ENCODE assay signal across 9 cellular contexts in the genomic region with DNA sequence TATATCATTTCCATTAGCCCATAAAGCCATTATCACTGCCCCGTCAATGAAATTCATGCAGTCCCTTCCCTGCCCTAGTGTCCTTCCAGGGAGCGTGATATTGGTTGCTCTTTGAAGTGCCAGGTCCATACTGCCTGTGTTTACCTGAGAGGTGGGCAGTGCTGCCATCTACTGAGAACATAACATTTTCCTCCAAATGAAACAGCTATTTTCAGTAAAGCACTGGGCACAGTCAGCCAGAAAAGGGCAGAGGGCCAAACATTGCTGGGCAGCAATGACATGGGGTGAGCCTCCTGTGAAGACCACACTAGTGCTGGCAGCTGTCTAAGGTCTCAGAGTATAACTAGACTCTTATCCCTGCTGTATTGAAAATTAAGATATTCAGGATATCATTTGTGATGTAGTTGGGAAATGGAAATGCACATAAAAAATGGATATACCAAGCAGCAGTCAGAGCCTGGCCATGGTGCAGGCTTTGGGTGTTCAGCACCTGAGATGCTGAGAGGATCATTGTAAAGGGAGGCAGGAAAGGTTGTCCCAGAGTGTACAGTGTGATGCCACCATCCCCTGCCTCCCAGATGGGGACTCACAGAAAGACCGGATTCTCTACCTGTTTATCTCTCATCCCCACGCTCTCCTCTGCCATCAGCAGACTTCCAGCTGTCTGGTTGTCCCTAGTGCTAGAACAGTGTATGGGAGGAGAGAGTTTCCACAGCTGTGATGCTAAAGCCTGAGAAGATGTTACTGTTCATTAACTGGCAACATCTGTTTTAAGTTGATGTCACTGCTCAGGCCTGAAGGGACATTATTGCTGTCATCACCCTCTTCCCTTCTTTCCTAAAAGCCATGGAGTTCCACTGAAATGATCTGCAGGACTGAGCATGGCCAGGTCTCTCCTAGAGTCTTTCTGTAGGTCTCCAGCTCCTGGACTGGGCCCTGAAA.
DNase-seq lines count a peak whose midpoint lies in the region; ATAC-seq, FAIRE-seq and TF ChIP-seq lines count a peak whose summit lies in the region.
"Had no signal": no experiment of that assay in that cellular context is flagged by ENCODE, and none has a peak within 500 bp of the region (broad histone marks: within the 10 kb centered on the region; RNA-seq: fewer than 3 reads in every experiment).

No MANE protein-coding gene starts in this region.

- peaks cover 12 to 36% of the 10 kb centered on the region in 2 experiments for H3K79me1 ChIP-seq in IMR-90 (ENCODE audit: low read depth in 1 of 2, low read length in 2 of 2)

- peak overlapping the region; percentile 3; the same call in 1 of the 2 replicates for H3K27ac ChIP-seq in IMR-90 (ENCODE audit: insufficient read depth, low read length)
- no peak overlapping the region for H3K27ac ChIP-seq in HepG2 (ENCODE audit: extremely low read length, insufficient read depth, low read length)

- H2BK20ac ChIP-seq in IMR-90 (ENCODE audit: low read depth, low read length), result peak overlapping the region; percentile 85

- H3K27ac Mint-ChIP-seq in MCF 10A (ENCODE audit: low read depth, unreplicated experiment) (no peak overlapping the region), endothelial cell (ENCODE audit: unreplicated experiment) (no peak overlapping the region)

- TF ChIP-seq CTCF in IMR-90 (conservative IDR thresholded peaks at IDR 0.05; ENCODE audit: low read depth, low read length) (0 out of 2 replicates have a peak, but pooled peaks have one; percentile 19), MCF 10A (IDR thresholded peaks at IDR 0.05; ENCODE audit: unreplicated experiment) (peak; percentile 29), HepG2 (CRISPR knock-in tag; IDR thresholded peaks at IDR 0.05) (peak; percentile 67), mucosa of descending colon (IDR thresholded peaks at IDR 0.05) (no peak), endothelial cell (IDR thresholded peaks at IDR 0.05; ENCODE audit: unreplicated experiment) (no peak)

- peaks cover 4% of the 10 kb centered on the region; the same call in 1 of the 2 replicates for H3K9me3 ChIP-seq in IMR-90 (ENCODE audit: control insufficient read depth, insufficient read depth, low read length)
- no peaks in the 10 kb centered on the region for H3K9me3 ChIP-seq in HepG2 (ENCODE audit: low read length)
- no peaks in the 10 kb centered on the region for H3K9me3 ChIP-seq in mucosa of descending colon

- peak overlapping the region; percentile 54 for H3K18ac ChIP-seq in IMR-90 (ENCODE audit: low read depth, low read length)

- no peaks in the 10 kb centered on the region for H3K27me3 Mint-ChIP-seq in MCF 10A (ENCODE audit: insufficient read depth, unreplicated experiment)
- peaks cover 3% of the 10 kb centered on the region for H3K27me3 Mint-ChIP-seq in endothelial cell (ENCODE audit: unreplicated experiment)

- TF ChIP-seq EP300 in HepG2 (IDR thresholded peaks at IDR 0.05; ENCODE audit: low read depth in 2 of 2, low read length in 2 of 2) (no peak), HepG2 (CRISPR knock-in tag; IDR thresholded peaks at IDR 0.05; ENCODE audit: borderline replicate concordance) (no peak)

- TF ChIP-seq POLR2A in IMR-90 (IDR thresholded peaks at IDR 0.05; ENCODE audit: low read depth, low read length) (no peak), HepG2 (IDR thresholded peaks at IDR 0.05; ENCODE audit: insufficient read depth in 1 of 2, low read depth in 2 of 2, low read length in 2 of 2) (no peak)

- H3K4me3 ChIP-seq in IMR-90 (ENCODE audit: insufficient read depth, low read depth, low read length) (no peak overlapping the region), HepG2 (replicated peaks in 1 of 3; ENCODE audit: insufficient read depth in 1 of 3, low read depth in 2 of 3, low read length in 3 of 3) (no peak overlapping the region), mucosa of descending colon (no peak overlapping the region)

- H3K9me1 ChIP-seq in IMR-90 (ENCODE audit: insufficient read depth, low read length), result peaks cover 24% of the 10 kb centered on the region

- H2AK9ac ChIP-seq in IMR-90 (replicated peaks; ENCODE audit: low read depth, low read length, poor library complexity), result peak overlapping the region; percentile 47

- peak overlapping the region; percentile 51; the same call in 1 of the 2 replicates for H3K23ac ChIP-seq in IMR-90 (ENCODE audit: low read depth, low read length)

- peaks cover 15% of the 10 kb centered on the region for H3K9me3 Mint-ChIP-seq in MCF 10A (ENCODE audit: unreplicated experiment)
- no peaks in the 10 kb centered on the region for H3K9me3 Mint-ChIP-seq in endothelial cell (ENCODE audit: unreplicated experiment)

- H2AFZ ChIP-seq in IMR-90 (replicated peaks; ENCODE audit: low read length, poor library complexity) (no peak overlapping the region), HepG2 (ENCODE audit: low read length) (no peak overlapping the region)

- peak overlapping the region; percentile 93 for H4K91ac ChIP-seq in IMR-90 (ENCODE audit: insufficient read depth, low read depth, low read length)

- H4K5ac ChIP-seq in IMR-90 (ENCODE audit: low read depth, low read length), result peak overlapping the region; percentile 100

- H3K36me3 Mint-ChIP-seq in MCF 10A (ENCODE audit: insufficient read depth, unreplicated experiment) (no peaks in the 10 kb centered on the region), endothelial cell (ENCODE audit: low read depth, unreplicated experiment) (no peaks in the 10 kb centered on the region)

- peak; percentile 28 for ATAC-seq in IMR-90 (ENCODE audit: low read depth)
- ATAC-seq in HepG2, result peak; percentile 77
- no peak for ATAC-seq in mucosa of descending colon

- dilution Hi-C loops in IMR-90 (cut with HindIII; ENCODE audit: low sequenced_read_pairs, unreplicated experiment), result no loop called here

- BruUV-seq in IMR-90 (replicated peaks; lab: Mats Ljungman, UMichigan) (no TSS peak), MCF 10A (replicated peaks; lab: Mats Ljungman, UMichigan) (no TSS peak), HepG2 (replicated peaks; lab: Mats Ljungman, UMichigan) (no TSS peak)

- in situ Hi-C loops in IMR-90 (cut with MboI; ENCODE audit: low sequenced_read_pairs) (no loop called here), HepG2 (cut with HindIII; ENCODE audit: extremely low pct_ligation_motif_present, low pct_unique_long_range_greater_than_20kb) (loop anchor here (5.0 kb wide), 1 partner anchor 56 kb away; no protein-coding TSS in a partner anchor)

- H3K4me3 Mint-ChIP-seq in MCF 10A (ENCODE audit: unreplicated experiment) (no peak overlapping the region), endothelial cell (ENCODE audit: unreplicated experiment) (no peak overlapping the region)

- intact Hi-C loops in IMR-90 (cut with micrococcal nuclease), result no loop called here
- intact Hi-C loops in MCF 10A (cut with micrococcal nuclease), result loop anchor here (1.0 kb wide), 2 partner anchors 57 to 94 kb away; no protein-coding TSS in a partner anchor
- intact Hi-C loops in HepG2 (cut with micrococcal nuclease; ENCODE audit: unreplicated experiment), result loop anchor here (1.0 kb wide), 1 partner anchor 57 kb away; no protein-coding TSS in a partner anchor
- intact Hi-C loops in mucosa of descending colon (cut with DNase I, micrococcal nuclease), result no loop called here

- TF ChIP-seq RAD21 in IMR-90 (IDR thresholded peaks at IDR 0.05; ENCODE audit: low read length) (peak; percentile 34; the same call in 1 of the 2 replicates), HepG2 (CRISPR knock-in tag; IDR thresholded peaks at IDR 0.05) (0 out of 2 replicates have a peak, but pooled peaks have one; percentile 10)

- peak overlapping the region; percentile 94; the same call in 2 of the 3 replicates for H2BK15ac ChIP-seq in IMR-90 (ENCODE audit: low read depth, low read length)

- peak; percentile 57 for FAIRE-seq in HepG2 (lab: Jason Lieb, UNC)

- H4K8ac ChIP-seq in IMR-90 (ENCODE audit: low read depth in 2 of 2, low read length in 2 of 2), result peak overlapping the region; percentile 39 to 70; a peak in 3 of 4 replicates

- CTCF ChIA-PET in IMR-90 (lab: Yijun Ruan, JAX), result no interaction called here
- CTCF ChIA-PET in MCF 10A (lab: Yijun Ruan, JAX), result interaction anchor here (0.5 to 2.0 kb wide), 13 partner anchors 13 to 444 kb away, joined by 3 to 10 read pairs (median 4); no protein-coding TSS in a partner anchor
- CTCF ChIA-PET in HepG2 (lab: Yijun Ruan, JAX; ENCODE audit: low intra/inter-chr PET ratio, low total read pairs), result interaction anchor here (2.7 kb wide), 1 partner anchor 56 kb away, joined by 31 read pairs; no protein-coding TSS in a partner anchor

- H3K9ac ChIP-seq in IMR-90 (ENCODE audit: low read depth, low read length), result peak overlapping the region; percentile 5; the same call in 1 of the 2 replicates
- H3K9ac ChIP-seq in HepG2 (ENCODE audit: insufficient read depth, low read depth, low read length), result no peak overlapping the region

- WGBS in IMR-90 (ENCODE audit: extremely low coverage in 2 of 2, insufficient read length in 1 of 2), 2 experiments, result 100% methylated on average over 1 of the region's 4 CpGs; no CpG with 5 or more reads in 1 of the 2 experiments
- WGBS in HepG2 (ENCODE audit: low lambda C conversion rate), result 33% methylated on average over 4 of the region's 4 CpGs

- H3K4me1 ChIP-seq in IMR-90 (ENCODE audit: control insufficient read depth, insufficient read depth, low read length) (peaks cover 21% of the 10 kb centered on the region), HepG2 (ENCODE audit: insufficient read depth, low read length) (no peaks in the 10 kb centered on the region), mucosa of descending colon (ENCODE audit: low read depth) (no peaks in the 10 kb centered on the region)

- DNase-seq in COR-L47 (lab: John Stamatoyannopoulos, UW), result peak; percentile 37
- no peak for DNase-seq in IMR-90
- peak; percentile 28 for DNase-seq in MCF 10A (ENCODE audit: unreplicated experiment)
- DNase-seq in HepG2 (ENCODE audit: low spot score), result peak; percentile 49
- no peak for DNase-seq in mucosa of descending colon
- DNase-seq in endothelial cell (ENCODE audit: low spot score), result no peak
- no peak for DNase-seq in SIG-M5 (lab: John Stamatoyannopoulos, UW)
- DNase-seq in superior temporal gyrus (ENCODE audit: extremely low spot score), result no peak
- DNase-seq: activated T-cell treated with anti-CD3 and anti-CD28 coated beads, Interleukin-2, amount 50 U/mL, for 1 hour had no signal

- H3K36me3 ChIP-seq in IMR-90 (ENCODE audit: control insufficient read depth, insufficient read depth, low read length) (peaks cover 12% of the 10 kb centered on the region), HepG2 (replicated peaks in 1 of 2; ENCODE audit: control insufficient read depth in 1 of 2, insufficient read depth in 2 of 2, low read length in 2 of 2) (no peaks in the 10 kb centered on the region), mucosa of descending colon (ENCODE audit: low read depth) (no peaks in the 10 kb centered on the region)

- peak overlapping the region; percentile 84 for H2AK5ac ChIP-seq in IMR-90 (ENCODE audit: low read depth, low read length)

- peak overlapping the region; percentile 92 for H3K14ac ChIP-seq in IMR-90 (replicated peaks; ENCODE audit: low read depth, low read length)

- H3K4ac ChIP-seq in IMR-90 (ENCODE audit: low read depth, low read length), result peak overlapping the region; percentile 91

- H3K56ac ChIP-seq in IMR-90 (ENCODE audit: extremely low read depth, insufficient read depth, low read length), result no peak overlapping the region

- H2BK5ac ChIP-seq in IMR-90 (ENCODE audit: low read depth, low read length, poor library complexity, severe bottlenecking), result peak overlapping the region; percentile 95

- H2BK120ac ChIP-seq in IMR-90 (ENCODE audit: low read depth, low read length), result peak overlapping the region; percentile 90

- POLR2A ChIA-PET in IMR-90 (lab: Charles Lee; ENCODE audit: unreplicated experiment), result no interaction called here
- POLR2A ChIA-PET in MCF 10A (lab: Yijun Ruan, JAX), result interaction anchor here (1.1 to 1.4 kb wide), 2 partner anchors 14 to 19 kb away, joined by 4 read pairs; no protein-coding TSS in a partner anchor
- POLR2A ChIA-PET in HepG2 (lab: Yijun Ruan, JAX), result no interaction called here

- H3K4me2 ChIP-seq in IMR-90 (ENCODE audit: low read depth, low read length) (no peak overlapping the region), HepG2 (ENCODE audit: low read depth, low read length) (no peak overlapping the region)

- H3K27me3 ChIP-seq in IMR-90 (ENCODE audit: control insufficient read depth, insufficient read depth, low read length) (no peaks in the 10 kb centered on the region), HepG2 (ENCODE audit: control insufficient read depth in 1 of 2, insufficient read depth in 2 of 2, low read length in 2 of 2) (no peaks in the 10 kb centered on the region)

- H4K20me1 ChIP-seq in IMR-90 (ENCODE audit: insufficient read depth, low read length) (no peaks in the 10 kb centered on the region), HepG2 (ENCODE audit: insufficient read depth, low read length) (no peaks in the 10 kb centered on the region)

- no peaks in the 10 kb centered on the region for H3K79me2 ChIP-seq in HepG2 (ENCODE audit: insufficient read depth, low read length)

- H3K4me1 Mint-ChIP-seq in MCF 10A (ENCODE audit: insufficient read depth, unreplicated experiment) (peaks cover 9% of the 10 kb centered on the region), endothelial cell (ENCODE audit: unreplicated experiment) (no peaks in the 10 kb centered on the region)

Comparison
In these comparisons a context has a peak if more than half of its experiments do, and no peak if none do; other contexts are left out.
1. DNase-seq: peak in COR-L47 (single experiment), MCF 10A (single experiment) and HepG2 (single experiment); none in IMR-90 (single experiment), mucosa of descending colon (0 of 3), endothelial cell (single experiment), SIG-M5 (single experiment) and superior temporal gyrus (single experiment).
2. CTCF ChIP-seq: peak in IMR-90 (single experiment), MCF 10A (single experiment) and HepG2 (single experiment); none in mucosa of descending colon (single experiment) and endothelial cell (single experiment).
3. intact Hi-C loops: an anchor here in MCF 10A (1.0 kb wide) and HepG2 (1.0 kb wide); none called in IMR-90 and mucosa of descending colon.